Comparison of ENCODE assay signal across 21 cellular contexts in genomic region chr11:14378171-14378570, GRCh38.
"Had no signal": no experiment of that assay in that cellular context is flagged by ENCODE, and none has a peak within 500 bp of the region (broad histone marks: within the 10 kb centered on the region; RNA-seq: fewer than 3 reads in every experiment).

No MANE protein-coding gene starts in this region.

- H3K9me3 Mint-ChIP-seq: activated CD4-positive, alpha-beta T cell treated with anti-CD3 and anti-CD28 coated beads, Interleukin-2, amount 10 ng/mL, durations not matched to agents 24 days and 14 days; activated naive CD8-positive, alpha-beta T cell treated with anti-CD3 and anti-CD28 coated beads for 36 hours; activated T-cell treated with anti-CD3 and anti-CD28 coated beads, Interleukin-2, amount 50 U/mL, for 24 hours; activated T-helper 17 cell treated with anti-CD3 and anti-CD28 coated beads, Interleukin-2, amount 50 U/mL, for 72 hours; endodermal cell; naive thymus-derived CD4-positive, alpha-beta T cell; stimulated activated naive CD8-positive, alpha-beta T cell treated with anti-CD3 and anti-CD28 coated beads, Interleukin-15, Interleukin-2, amounts not matched to agents 100 ng/mL and 50 ng/mL, for 24 hours had no signal

- H3K27me3 ChIP-seq: ovary, right atrium auricular region, tibial artery had no signal

- DNase-seq: activated CD4-positive, alpha-beta T cell treated with anti-CD3 and anti-CD28 coated beads, Interleukin-2, amount 10 ng/mL, durations not matched to agents 24 days and 14 days; activated CD4-positive, CD25-positive, alpha-beta regulatory T cell; activated CD8-positive, alpha-beta memory T cell treated with anti-CD3 and anti-CD28 coated beads, Interleukin-2, amount 50 U/mL, for 4 hours; activated naive CD8-positive, alpha-beta T cell treated with anti-CD3 and anti-CD28 coated beads for 36 hours; activated T-cell treated with anti-CD3 and anti-CD28 coated beads, Interleukin-2, amount 50 U/mL, for 24 hours; cortex of kidney; endodermal cell; heart right ventricle; islet precursor cell; lower lobe of right lung; ovary; psoas muscle; stimulated activated CD4-positive, alpha-beta T cell treated with anti-CD3 and anti-CD28 coated beads, Interleukin-4, amount 100 ng/mL, for 24 hours; SW 1271; T-helper 17 cell; tibial artery had no signal

- H3K36me3 ChIP-seq: heart right ventricle, lower lobe of right lung, ovary, right atrium auricular region, tibial artery had no signal

- H3K4me3 ChIP-seq: heart right ventricle, lower lobe of right lung, ovary, psoas muscle, right atrium auricular region, tibial artery had no signal

- FAIRE-seq: astrocyte had no signal

- H3K9me3 ChIP-seq: heart right ventricle, lower lobe of right lung, ovary, psoas muscle, right atrium auricular region, tibial artery had no signal

- H3K4me3 Mint-ChIP-seq: activated CD4-positive, alpha-beta T cell treated with anti-CD3 and anti-CD28 coated beads, Interleukin-2, amount 10 ng/mL, durations not matched to agents 24 days and 14 days; activated naive CD8-positive, alpha-beta T cell treated with anti-CD3 and anti-CD28 coated beads for 36 hours; activated T-cell treated with anti-CD3 and anti-CD28 coated beads, Interleukin-2, amount 50 U/mL, for 24 hours; activated T-helper 17 cell treated with anti-CD3 and anti-CD28 coated beads, Interleukin-2, amount 50 U/mL, for 72 hours; endodermal cell; naive thymus-derived CD4-positive, alpha-beta T cell; stimulated activated naive CD8-positive, alpha-beta T cell treated with anti-CD3 and anti-CD28 coated beads, Interleukin-15, Interleukin-2, amounts not matched to agents 100 ng/mL and 50 ng/mL, for 24 hours; T-helper 17 cell had no signal

- H3K36me3 Mint-ChIP-seq: activated naive CD8-positive, alpha-beta T cell treated with anti-CD3 and anti-CD28 coated beads for 36 hours had no signal

- ATAC-seq: activated T-helper 17 cell treated with anti-CD3 and anti-CD28 coated beads, Interleukin-2, amount 50 U/mL, for 72 hours; heart right ventricle; lower lobe of right lung; naive thymus-derived CD4-positive, alpha-beta T cell; psoas muscle; T-helper 17 cell had no signal

- H3K27ac Mint-ChIP-seq: activated CD4-positive, alpha-beta T cell treated with anti-CD3 and anti-CD28 coated beads, Interleukin-2, amount 10 ng/mL, durations not matched to agents 24 days and 14 days; activated naive CD8-positive, alpha-beta T cell treated with anti-CD3 and anti-CD28 coated beads for 36 hours; activated T-cell treated with anti-CD3 and anti-CD28 coated beads, Interleukin-2, amount 50 U/mL, for 24 hours; activated T-helper 17 cell treated with anti-CD3 and anti-CD28 coated beads, Interleukin-2, amount 50 U/mL, for 72 hours; endodermal cell; naive thymus-derived CD4-positive, alpha-beta T cell; stimulated activated naive CD8-positive, alpha-beta T cell treated with anti-CD3 and anti-CD28 coated beads, Interleukin-15, Interleukin-2, amounts not matched to agents 100 ng/mL and 50 ng/mL, for 24 hours; T-helper 17 cell had no signal

- H3K27ac ChIP-seq: heart right ventricle, lower lobe of right lung, ovary, right atrium auricular region, tibial artery had no signal
